ENCODE assay signal across 3 cellular contexts in the genomic region with DNA sequence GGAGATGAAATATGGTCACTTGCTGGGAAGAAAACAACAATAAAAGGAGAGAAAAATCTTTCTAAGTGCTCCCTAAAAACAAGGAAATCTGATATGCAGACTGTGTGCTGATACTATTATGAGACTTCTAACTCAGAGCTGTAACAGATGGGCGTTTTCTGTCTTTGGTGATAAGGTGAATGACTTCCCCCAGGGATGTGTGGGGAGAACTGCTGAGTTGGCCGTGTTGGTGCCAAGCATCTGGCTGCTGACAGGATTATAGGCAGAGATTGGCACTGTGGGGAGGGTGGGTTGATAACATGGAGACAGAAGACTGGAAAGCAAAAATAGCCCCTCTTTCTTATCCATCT.
TF ChIP-seq lines count a peak whose summit lies in the region.

No MANE protein-coding gene starts in this region.

TF ChIP-seq in SK-N-SH, 30 proteins besides CTCF, POLR2A, EP300 and RAD21 (continued from another document):
- TF ChIP-seq, protein P1, sequence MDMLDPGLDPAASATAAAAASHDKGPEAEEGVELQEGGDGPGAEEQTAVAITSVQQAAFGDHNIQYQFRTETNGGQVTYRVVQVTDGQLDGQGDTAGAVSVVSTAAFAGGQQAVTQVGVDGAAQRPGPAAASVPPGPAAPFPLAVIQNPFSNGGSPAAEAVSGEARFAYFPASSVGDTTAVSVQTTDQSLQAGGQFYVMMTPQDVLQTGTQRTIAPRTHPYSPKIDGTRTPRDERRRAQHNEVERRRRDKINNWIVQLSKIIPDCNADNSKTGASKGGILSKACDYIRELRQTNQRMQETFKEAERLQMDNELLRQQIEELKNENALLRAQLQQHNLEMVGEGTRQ (IDR thresholded peaks at IDR 0.05; ENCODE audit: borderline replicate concordance, low read depth, low read length), result no peak
- no peak for TF ChIP-seq YY1 (IDR thresholded peaks at IDR 0.05; ENCODE audit: low read depth)
- no peak for TF ChIP-seq NRF1 (IDR thresholded peaks at IDR 0.05; ENCODE audit: low read depth, low read length)
- TF ChIP-seq SMC3 (IDR thresholded peaks at IDR 0.05; ENCODE audit: low read depth, low read length), result no peak
- TF ChIP-seq EZH2phosphoT487 (IDR thresholded peaks at IDR 0.05; ENCODE audit: borderline replicate concordance, low read depth), result no peak
- no peak for TF ChIP-seq GATA2 (CRISPR knock-in tag; IDR thresholded peaks at IDR 0.05)
- no peak for TF ChIP-seq RFX5 (IDR thresholded peaks at IDR 0.05; ENCODE audit: low read length)
- TF ChIP-seq NFIC (IDR thresholded peaks at IDR 0.05; ENCODE audit: borderline replicate concordance), result no peak
- TF ChIP-seq RCOR1 (IDR thresholded peaks at IDR 0.05; ENCODE audit: low read length), result no peak
- TF ChIP-seq TEAD4 (IDR thresholded peaks at IDR 0.05; ENCODE audit: borderline replicate concordance, insufficient read depth), result no peak
- TF ChIP-seq TCF12 (IDR thresholded peaks at IDR 0.05), result no peak
- no peak for TF ChIP-seq RXRA (IDR thresholded peaks at IDR 0.05; ENCODE audit: borderline replicate concordance, low read depth)
- TF ChIP-seq, protein P2, sequence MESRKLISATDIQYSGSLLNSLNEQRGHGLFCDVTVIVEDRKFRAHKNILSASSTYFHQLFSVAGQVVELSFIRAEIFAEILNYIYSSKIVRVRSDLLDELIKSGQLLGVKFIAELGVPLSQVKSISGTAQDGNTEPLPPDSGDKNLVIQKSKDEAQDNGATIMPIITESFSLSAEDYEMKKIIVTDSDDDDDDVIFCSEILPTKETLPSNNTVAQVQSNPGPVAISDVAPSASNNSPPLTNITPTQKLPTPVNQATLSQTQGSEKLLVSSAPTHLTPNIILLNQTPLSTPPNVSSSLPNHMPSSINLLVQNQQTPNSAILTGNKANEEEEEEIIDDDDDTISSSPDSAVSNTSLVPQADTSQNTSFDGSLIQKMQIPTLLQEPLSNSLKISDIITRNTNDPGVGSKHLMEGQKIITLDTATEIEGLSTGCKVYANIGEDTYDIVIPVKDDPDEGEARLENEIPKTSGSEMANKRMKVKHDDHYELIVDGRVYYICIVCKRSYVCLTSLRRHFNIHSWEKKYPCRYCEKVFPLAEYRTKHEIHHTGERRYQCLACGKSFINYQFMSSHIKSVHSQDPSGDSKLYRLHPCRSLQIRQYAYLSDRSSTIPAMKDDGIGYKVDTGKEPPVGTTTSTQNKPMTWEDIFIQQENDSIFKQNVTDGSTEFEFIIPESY (IDR thresholded peaks at IDR 0.05; ENCODE audit: borderline replicate concordance, low read depth), result no peak
TF ChIP-seq in SK-N-SH: peak in this region for 0.

TF ChIP-seq in SK-N-SH treated with all-trans-retinoic acid at 6 μM for 48 hours, 23 proteins besides CTCF, POLR2A, EP300 and RAD21 (continued from another document):
- no peak for TF ChIP-seq CSDC2 (CRISPR knock-in tag; IDR thresholded peaks at IDR 0.05)
- TF ChIP-seq SNAI2 (CRISPR knock-in tag; IDR thresholded peaks at IDR 0.05), result no peak
- no peak for TF ChIP-seq RARB (CRISPR knock-in tag; IDR thresholded peaks at IDR 0.05)
- TF ChIP-seq, protein P3, sequence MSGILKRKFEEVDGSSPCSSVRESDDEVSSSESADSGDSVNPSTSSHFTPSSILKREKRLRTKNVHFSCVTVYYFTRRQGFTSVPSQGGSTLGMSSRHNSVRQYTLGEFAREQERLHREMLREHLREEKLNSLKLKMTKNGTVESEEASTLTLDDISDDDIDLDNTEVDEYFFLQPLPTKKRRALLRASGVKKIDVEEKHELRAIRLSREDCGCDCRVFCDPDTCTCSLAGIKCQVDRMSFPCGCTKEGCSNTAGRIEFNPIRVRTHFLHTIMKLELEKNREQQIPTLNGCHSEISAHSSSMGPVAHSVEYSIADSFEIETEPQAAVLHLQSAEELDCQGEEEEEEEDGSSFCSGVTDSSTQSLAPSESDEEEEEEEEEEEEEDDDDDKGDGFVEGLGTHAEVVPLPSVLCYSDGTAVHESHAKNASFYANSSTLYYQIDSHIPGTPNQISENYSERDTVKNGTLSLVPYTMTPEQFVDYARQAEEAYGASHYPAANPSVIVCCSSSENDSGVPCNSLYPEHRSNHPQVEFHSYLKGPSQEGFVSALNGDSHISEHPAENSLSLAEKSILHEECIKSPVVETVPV (CRISPR knock-in tag; IDR thresholded peaks at IDR 0.05), result no peak
- no peak for TF ChIP-seq OSR1 (CRISPR knock-in tag; IDR thresholded peaks at IDR 0.05)
- TF ChIP-seq BACH2 (CRISPR knock-in tag; IDR thresholded peaks at IDR 0.05; ENCODE audit: borderline replicate concordance), result no peak
- TF ChIP-seq, protein P4, sequence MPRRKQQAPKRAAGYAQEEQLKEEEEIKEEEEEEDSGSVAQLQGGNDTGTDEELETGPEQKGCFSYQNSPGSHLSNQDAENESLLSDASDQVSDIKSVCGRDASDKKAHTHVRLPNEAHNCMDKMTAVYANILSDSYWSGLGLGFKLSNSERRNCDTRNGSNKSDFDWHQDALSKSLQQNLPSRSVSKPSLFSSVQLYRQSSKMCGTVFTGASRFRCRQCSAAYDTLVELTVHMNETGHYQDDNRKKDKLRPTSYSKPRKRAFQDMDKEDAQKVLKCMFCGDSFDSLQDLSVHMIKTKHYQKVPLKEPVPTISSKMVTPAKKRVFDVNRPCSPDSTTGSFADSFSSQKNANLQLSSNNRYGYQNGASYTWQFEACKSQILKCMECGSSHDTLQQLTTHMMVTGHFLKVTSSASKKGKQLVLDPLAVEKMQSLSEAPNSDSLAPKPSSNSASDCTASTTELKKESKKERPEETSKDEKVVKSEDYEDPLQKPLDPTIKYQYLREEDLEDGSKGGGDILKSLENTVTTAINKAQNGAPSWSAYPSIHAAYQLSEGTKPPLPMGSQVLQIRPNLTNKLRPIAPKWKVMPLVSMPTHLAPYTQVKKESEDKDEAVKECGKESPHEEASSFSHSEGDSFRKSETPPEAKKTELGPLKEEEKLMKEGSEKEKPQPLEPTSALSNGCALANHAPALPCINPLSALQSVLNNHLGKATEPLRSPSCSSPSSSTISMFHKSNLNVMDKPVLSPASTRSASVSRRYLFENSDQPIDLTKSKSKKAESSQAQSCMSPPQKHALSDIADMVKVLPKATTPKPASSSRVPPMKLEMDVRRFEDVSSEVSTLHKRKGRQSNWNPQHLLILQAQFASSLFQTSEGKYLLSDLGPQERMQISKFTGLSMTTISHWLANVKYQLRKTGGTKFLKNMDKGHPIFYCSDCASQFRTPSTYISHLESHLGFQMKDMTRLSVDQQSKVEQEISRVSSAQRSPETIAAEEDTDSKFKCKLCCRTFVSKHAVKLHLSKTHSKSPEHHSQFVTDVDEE (CRISPR knock-in tag; IDR thresholded peaks at IDR 0.05), result no peak
- TF ChIP-seq, protein P5, sequence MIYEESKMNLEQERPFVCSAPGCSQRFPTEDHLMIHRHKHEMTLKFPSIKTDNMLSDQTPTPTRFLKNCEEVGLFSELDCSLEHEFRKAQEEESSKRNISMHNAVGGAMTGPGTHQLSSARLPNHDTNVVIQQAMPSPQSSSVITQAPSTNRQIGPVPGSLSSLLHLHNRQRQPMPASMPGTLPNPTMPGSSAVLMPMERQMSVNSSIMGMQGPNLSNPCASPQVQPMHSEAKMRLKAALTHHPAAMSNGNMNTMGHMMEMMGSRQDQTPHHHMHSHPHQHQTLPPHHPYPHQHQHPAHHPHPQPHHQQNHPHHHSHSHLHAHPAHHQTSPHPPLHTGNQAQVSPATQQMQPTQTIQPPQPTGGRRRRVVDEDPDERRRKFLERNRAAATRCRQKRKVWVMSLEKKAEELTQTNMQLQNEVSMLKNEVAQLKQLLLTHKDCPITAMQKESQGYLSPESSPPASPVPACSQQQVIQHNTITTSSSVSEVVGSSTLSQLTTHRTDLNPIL (CRISPR knock-in tag; IDR thresholded peaks at IDR 0.05; ENCODE audit: low read depth), result no peak
- no peak for TF ChIP-seq PPARA (CRISPR knock-in tag; IDR thresholded peaks at IDR 0.05; ENCODE audit: borderline replicate concordance)

TF ChIP-seq in GM23338, 12 proteins besides CTCF, POLR2A, EP300 and RAD21 (continued from another document):
- TF ChIP-seq, protein P6, sequence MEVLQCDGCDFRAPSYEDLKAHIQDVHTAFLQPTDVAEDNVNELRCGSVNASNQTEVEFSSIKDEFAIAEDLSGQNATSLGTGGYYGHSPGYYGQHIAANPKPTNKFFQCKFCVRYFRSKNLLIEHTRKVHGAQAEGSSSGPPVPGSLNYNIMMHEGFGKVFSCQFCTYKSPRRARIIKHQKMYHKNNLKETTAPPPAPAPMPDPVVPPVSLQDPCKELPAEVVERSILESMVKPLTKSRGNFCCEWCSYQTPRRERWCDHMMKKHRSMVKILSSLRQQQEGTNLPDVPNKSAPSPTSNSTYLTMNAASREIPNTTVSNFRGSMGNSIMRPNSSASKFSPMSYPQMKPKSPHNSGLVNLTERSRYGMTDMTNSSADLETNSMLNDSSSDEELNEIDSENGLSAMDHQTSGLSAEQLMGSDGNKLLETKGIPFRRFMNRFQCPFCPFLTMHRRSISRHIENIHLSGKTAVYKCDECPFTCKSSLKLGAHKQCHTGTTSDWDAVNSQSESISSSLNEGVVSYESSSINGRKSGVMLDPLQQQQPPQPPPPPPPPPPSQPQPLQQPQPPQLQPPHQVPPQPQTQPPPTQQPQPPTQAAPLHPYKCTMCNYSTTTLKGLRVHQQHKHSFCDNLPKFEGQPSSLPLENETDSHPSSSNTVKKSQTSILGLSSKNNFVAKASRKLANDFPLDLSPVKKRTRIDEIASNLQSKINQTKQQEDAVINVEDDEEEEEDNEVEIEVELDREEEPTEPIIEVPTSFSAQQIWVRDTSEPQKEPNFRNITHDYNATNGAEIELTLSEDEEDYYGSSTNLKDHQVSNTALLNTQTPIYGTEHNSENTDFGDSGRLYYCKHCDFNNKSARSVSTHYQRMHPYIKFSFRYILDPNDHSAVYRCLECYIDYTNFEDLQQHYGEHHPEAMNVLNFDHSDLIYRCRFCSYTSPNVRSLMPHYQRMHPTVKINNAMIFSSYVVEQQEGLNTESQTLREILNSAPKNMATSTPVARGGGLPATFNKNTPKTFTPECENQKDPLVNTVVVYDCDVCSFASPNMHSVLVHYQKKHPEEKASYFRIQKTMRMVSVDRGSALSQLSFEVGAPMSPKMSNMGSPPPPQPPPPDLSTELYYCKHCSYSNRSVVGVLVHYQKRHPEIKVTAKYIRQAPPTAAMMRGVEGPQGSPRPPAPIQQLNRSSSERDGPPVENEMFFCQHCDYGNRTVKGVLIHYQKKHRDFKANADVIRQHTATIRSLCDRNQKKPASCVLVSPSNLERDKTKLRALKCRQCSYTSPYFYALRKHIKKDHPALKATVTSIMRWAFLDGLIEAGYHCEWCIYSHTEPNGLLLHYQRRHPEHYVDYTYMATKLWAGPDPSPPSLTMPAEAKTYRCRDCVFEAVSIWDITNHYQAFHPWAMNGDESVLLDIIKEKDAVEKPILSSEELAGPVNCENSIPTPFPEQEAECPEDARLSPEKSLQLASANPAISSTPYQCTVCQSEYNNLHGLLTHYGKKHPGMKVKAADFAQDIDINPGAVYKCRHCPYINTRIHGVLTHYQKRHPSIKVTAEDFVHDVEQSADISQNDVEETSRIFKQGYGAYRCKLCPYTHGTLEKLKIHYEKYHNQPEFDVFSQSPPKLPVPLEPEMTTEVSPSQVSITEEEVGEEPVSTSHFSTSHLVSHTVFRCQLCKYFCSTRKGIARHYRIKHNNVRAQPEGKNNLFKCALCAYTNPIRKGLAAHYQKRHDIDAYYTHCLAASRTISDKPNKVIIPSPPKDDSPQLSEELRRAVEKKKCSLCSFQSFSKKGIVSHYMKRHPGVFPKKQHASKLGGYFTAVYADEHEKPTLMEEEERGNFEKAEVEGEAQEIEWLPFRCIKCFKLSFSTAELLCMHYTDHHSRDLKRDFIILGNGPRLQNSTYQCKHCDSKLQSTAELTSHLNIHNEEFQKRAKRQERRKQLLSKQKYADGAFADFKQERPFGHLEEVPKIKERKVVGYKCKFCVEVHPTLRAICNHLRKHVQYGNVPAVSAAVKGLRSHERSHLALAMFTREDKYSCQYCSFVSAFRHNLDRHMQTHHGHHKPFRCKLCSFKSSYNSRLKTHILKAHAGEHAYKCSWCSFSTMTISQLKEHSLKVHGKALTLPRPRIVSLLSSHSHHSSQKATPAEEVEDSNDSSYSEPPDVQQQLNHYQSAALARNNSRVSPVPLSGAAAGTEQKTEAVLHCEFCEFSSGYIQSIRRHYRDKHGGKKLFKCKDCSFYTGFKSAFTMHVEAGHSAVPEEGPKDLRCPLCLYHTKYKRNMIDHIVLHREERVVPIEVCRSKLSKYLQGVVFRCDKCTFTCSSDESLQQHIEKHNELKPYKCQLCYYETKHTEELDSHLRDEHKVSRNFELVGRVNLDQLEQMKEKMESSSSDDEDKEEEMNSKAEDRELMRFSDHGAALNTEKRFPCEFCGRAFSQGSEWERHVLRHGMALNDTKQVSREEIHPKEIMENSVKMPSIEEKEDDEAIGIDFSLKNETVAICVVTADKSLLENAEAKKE (CRISPR knock-in tag; IDR thresholded peaks at IDR 0.05), result no peak
- TF ChIP-seq ZNF114 (CRISPR knock-in tag; IDR thresholded peaks at IDR 0.05) (no peak), EZH2 (IDR thresholded peaks at IDR 0.05; ENCODE audit: low read depth, unreplicated experiment) (no peak), POLR2AphosphoS5 (IDR thresholded peaks at IDR 0.05; ENCODE audit: low read depth) (no peak)
- TF ChIP-seq, protein P7, sequence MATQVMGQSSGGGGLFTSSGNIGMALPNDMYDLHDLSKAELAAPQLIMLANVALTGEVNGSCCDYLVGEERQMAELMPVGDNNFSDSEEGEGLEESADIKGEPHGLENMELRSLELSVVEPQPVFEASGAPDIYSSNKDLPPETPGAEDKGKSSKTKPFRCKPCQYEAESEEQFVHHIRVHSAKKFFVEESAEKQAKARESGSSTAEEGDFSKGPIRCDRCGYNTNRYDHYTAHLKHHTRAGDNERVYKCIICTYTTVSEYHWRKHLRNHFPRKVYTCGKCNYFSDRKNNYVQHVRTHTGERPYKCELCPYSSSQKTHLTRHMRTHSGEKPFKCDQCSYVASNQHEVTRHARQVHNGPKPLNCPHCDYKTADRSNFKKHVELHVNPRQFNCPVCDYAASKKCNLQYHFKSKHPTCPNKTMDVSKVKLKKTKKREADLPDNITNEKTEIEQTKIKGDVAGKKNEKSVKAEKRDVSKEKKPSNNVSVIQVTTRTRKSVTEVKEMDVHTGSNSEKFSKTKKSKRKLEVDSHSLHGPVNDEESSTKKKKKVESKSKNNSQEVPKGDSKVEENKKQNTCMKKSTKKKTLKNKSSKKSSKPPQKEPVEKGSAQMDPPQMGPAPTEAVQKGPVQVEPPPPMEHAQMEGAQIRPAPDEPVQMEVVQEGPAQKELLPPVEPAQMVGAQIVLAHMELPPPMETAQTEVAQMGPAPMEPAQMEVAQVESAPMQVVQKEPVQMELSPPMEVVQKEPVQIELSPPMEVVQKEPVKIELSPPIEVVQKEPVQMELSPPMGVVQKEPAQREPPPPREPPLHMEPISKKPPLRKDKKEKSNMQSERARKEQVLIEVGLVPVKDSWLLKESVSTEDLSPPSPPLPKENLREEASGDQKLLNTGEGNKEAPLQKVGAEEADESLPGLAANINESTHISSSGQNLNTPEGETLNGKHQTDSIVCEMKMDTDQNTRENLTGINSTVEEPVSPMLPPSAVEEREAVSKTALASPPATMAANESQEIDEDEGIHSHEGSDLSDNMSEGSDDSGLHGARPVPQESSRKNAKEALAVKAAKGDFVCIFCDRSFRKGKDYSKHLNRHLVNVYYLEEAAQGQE (IDR thresholded peaks at IDR 0.05; ENCODE audit: unreplicated experiment), result no peak
- TF ChIP-seq, protein P8, sequence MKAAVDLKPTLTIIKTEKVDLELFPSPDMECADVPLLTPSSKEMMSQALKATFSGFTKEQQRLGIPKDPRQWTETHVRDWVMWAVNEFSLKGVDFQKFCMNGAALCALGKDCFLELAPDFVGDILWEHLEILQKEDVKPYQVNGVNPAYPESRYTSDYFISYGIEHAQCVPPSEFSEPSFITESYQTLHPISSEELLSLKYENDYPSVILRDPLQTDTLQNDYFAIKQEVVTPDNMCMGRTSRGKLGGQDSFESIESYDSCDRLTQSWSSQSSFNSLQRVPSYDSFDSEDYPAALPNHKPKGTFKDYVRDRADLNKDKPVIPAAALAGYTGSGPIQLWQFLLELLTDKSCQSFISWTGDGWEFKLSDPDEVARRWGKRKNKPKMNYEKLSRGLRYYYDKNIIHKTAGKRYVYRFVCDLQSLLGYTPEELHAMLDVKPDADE (IDR thresholded peaks at IDR 0.05), result no peak
